Comparison of ENCODE assay signal across 2 cellular contexts in the genomic region with DNA sequence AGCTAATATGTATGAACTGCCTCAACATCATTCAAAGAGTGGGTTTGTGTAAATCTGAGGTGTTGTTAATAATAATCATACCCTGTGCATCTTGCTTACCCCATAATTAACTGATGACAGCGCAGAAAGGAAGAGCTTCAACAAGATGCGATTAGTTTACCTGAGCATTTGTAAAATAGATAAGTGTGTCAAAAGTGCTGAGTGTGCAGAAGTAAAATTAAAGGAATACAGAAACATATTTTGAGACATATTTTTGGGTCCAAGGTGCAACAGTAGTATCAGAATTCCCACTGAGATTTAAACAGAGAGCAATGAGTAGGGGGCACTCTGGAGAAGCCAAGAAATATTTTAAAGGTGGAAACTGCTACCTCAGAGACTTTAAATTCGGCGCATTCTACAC.
TF ChIP-seq lines count a peak whose summit lies in the region.

No MANE protein-coding gene starts in this region.

TF ChIP-seq in HepG2, 621 proteins besides CTCF, POLR2A, EP300 and RAD21:
- TF ChIP-seq MAFF (IDR thresholded peaks at IDR 0.05; ENCODE audit: low read depth, low read length) (peak; percentile 95), ZNF3 (CRISPR knock-in tag; IDR thresholded peaks at IDR 0.05) (no peak), MAFK (conservative IDR thresholded peaks at IDR 0.05 in 1 of 2, IDR thresholded peaks at IDR 0.05 in 1 of 2; ENCODE audit: low read length in 2 of 2) (peak; percentile 90 to 96), FUBP1 (CRISPR knock-in tag; IDR thresholded peaks at IDR 0.05; ENCODE audit: borderline replicate concordance) (no peak), CEBPB (IDR thresholded peaks at IDR 0.05; ENCODE audit: borderline replicate concordance, low read depth, low read length) (no peak)

TF ChIP-seq in K562, 482 proteins besides CTCF, POLR2A, EP300 and RAD21 (continues in another document):
- TF ChIP-seq KDM4B (IDR thresholded peaks at IDR 0.05; ENCODE audit: borderline replicate concordance in 2 of 2, low read depth in 1 of 2) (no peak), TCF7 (IDR thresholded peaks at IDR 0.05; ENCODE audit: borderline replicate concordance) (no peak), KAT2B (IDR thresholded peaks at IDR 0.05; ENCODE audit: low read depth, low read length) (no peak), PTRF (tag; IDR thresholded peaks at IDR 0.05) (no peak), MAFF (IDR thresholded peaks at IDR 0.05; ENCODE audit: low read length) (peak; percentile 82), RBM25 (IDR thresholded peaks at IDR 0.05; ENCODE audit: low read depth, low read length, severe bottlenecking) (no peak), ZNF316 (IDR thresholded peaks at IDR 0.05) (peak; percentile 79), KLF10 (CRISPR knock-in tag; IDR thresholded peaks at IDR 0.05) (no peak), COPS2 (conservative IDR thresholded peaks at IDR 0.05) (no peak), PRMT5 (CRISPR knock-in tag; IDR thresholded peaks at IDR 0.05) (no peak), PHF21A (IDR thresholded peaks at IDR 0.05; ENCODE audit: borderline replicate concordance, low read depth) (no peak), MAFK (IDR thresholded peaks at IDR 0.05; ENCODE audit: low read length) (peak; percentile 87), ZSCAN29 (IDR thresholded peaks at IDR 0.05) (no peak), STAT6 (CRISPR knock-in tag; IDR thresholded peaks at IDR 0.05) (no peak), RUNX1 (IDR thresholded peaks at IDR 0.05; ENCODE audit: low read depth) (no peak), XRCC5 (IDR thresholded peaks at IDR 0.05; ENCODE audit: low read depth, low read length) (no peak), TSC22D4 (tag; IDR thresholded peaks at IDR 0.05) (no peak), E2F3 (CRISPR knock-in tag; IDR thresholded peaks at IDR 0.05) (no peak), C11orf30 (IDR thresholded peaks at IDR 0.05; ENCODE audit: low read depth) (peak; percentile 57; the same call in 1 of the 2 replicates), U2AF2 (optimal IDR thresholded peaks at IDR 0.05; ENCODE audit: low read depth, low read length) (no peak), RFX7 (CRISPR knock-in tag; IDR thresholded peaks at IDR 0.05) (no peak), MTF1 (CRISPR knock-in tag; IDR thresholded peaks at IDR 0.05; ENCODE audit: borderline replicate concordance) (no peak), ZNF23 (CRISPR knock-in tag; IDR thresholded peaks at IDR 0.05) (no peak), ZNF408 (CRISPR knock-in tag; IDR thresholded peaks at IDR 0.05; ENCODE audit: low read depth) (no peak), HMBOX1 (IDR thresholded peaks at IDR 0.05) (no peak), MEF2D (tag; conservative IDR thresholded peaks at IDR 0.05; ENCODE audit: low read depth) (no peak), ELF1 (tag; IDR thresholded peaks at IDR 0.05) (no peak), MAFG (tag; conservative IDR thresholded peaks at IDR 0.05) (peak; percentile 80), ZKSCAN1 (IDR thresholded peaks at IDR 0.05; ENCODE audit: low read depth, low read length) (no peak), HMG20B (CRISPR knock-in tag; IDR thresholded peaks at IDR 0.05) (no peak), ZBTB5 (IDR thresholded peaks at IDR 0.05) (no peak)
- TF ChIP-seq, protein P1, sequence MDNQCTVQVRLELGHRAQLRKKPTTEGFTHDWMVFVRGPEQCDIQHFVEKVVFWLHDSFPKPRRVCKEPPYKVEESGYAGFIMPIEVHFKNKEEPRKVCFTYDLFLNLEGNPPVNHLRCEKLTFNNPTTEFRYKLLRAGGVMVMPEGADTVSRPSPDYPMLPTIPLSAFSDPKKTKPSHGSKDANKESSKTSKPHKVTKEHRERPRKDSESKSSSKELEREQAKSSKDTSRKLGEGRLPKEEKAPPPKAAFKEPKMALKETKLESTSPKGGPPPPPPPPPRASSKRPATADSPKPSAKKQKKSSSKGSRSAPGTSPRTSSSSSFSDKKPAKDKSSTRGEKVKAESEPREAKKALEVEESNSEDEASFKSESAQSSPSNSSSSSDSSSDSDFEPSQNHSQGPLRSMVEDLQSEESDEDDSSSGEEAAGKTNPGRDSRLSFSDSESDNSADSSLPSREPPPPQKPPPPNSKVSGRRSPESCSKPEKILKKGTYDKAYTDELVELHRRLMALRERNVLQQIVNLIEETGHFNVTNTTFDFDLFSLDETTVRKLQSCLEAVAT (IDR thresholded peaks at IDR 0.05), result no peak
- TF ChIP-seq, protein P2, sequence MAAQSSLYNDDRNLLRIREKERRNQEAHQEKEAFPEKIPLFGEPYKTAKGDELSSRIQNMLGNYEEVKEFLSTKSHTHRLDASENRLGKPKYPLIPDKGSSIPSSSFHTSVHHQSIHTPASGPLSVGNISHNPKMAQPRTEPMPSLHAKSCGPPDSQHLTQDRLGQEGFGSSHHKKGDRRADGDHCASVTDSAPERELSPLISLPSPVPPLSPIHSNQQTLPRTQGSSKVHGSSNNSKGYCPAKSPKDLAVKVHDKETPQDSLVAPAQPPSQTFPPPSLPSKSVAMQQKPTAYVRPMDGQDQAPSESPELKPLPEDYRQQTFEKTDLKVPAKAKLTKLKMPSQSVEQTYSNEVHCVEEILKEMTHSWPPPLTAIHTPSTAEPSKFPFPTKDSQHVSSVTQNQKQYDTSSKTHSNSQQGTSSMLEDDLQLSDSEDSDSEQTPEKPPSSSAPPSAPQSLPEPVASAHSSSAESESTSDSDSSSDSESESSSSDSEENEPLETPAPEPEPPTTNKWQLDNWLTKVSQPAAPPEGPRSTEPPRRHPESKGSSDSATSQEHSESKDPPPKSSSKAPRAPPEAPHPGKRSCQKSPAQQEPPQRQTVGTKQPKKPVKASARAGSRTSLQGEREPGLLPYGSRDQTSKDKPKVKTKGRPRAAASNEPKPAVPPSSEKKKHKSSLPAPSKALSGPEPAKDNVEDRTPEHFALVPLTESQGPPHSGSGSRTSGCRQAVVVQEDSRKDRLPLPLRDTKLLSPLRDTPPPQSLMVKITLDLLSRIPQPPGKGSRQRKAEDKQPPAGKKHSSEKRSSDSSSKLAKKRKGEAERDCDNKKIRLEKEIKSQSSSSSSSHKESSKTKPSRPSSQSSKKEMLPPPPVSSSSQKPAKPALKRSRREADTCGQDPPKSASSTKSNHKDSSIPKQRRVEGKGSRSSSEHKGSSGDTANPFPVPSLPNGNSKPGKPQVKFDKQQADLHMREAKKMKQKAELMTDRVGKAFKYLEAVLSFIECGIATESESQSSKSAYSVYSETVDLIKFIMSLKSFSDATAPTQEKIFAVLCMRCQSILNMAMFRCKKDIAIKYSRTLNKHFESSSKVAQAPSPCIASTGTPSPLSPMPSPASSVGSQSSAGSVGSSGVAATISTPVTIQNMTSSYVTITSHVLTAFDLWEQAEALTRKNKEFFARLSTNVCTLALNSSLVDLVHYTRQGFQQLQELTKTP (IDR thresholded peaks at IDR 0.05; ENCODE audit: low read depth in 1 of 2, partially characterized antibody in 2 of 2), result no peak
- TF ChIP-seq, protein P3, sequence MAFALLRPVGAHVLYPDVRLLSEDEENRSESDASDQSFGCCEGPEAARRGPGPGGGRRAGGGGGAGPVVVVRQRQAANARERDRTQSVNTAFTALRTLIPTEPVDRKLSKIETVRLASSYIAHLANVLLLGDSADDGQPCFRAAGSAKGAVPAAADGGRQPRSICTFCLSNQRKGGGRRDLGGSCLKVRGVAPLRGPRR (CRISPR knock-in tag; IDR thresholded peaks at IDR 0.05), result no peak
- TF ChIP-seq, protein P4, sequence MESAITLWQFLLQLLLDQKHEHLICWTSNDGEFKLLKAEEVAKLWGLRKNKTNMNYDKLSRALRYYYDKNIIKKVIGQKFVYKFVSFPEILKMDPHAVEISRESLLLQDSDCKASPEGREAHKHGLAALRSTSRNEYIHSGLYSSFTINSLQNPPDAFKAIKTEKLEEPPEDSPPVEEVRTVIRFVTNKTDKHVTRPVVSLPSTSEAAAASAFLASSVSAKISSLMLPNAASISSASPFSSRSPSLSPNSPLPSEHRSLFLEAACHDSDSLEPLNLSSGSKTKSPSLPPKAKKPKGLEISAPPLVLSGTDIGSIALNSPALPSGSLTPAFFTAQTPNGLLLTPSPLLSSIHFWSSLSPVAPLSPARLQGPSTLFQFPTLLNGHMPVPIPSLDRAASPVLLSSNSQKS (CRISPR knock-in tag; IDR thresholded peaks at IDR 0.05), result no peak
- TF ChIP-seq, protein P5, sequence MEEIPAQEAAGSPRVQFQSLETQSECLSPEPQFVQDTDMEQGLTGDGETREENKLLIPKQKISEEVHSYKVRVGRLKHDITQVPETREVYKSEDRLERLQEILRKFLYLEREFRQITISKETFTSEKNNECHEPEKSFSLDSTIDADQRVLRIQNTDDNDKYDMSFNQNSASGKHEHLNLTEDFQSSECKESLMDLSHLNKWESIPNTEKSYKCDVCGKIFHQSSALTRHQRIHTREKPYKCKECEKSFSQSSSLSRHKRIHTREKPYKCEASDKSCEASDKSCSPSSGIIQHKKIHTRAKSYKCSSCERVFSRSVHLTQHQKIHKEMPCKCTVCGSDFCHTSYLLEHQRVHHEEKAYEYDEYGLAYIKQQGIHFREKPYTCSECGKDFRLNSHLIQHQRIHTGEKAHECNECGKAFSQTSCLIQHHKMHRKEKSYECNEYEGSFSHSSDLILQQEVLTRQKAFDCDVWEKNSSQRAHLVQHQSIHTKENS (CRISPR knock-in tag; IDR thresholded peaks at IDR 0.05), result no peak
- TF ChIP-seq, protein P6, sequence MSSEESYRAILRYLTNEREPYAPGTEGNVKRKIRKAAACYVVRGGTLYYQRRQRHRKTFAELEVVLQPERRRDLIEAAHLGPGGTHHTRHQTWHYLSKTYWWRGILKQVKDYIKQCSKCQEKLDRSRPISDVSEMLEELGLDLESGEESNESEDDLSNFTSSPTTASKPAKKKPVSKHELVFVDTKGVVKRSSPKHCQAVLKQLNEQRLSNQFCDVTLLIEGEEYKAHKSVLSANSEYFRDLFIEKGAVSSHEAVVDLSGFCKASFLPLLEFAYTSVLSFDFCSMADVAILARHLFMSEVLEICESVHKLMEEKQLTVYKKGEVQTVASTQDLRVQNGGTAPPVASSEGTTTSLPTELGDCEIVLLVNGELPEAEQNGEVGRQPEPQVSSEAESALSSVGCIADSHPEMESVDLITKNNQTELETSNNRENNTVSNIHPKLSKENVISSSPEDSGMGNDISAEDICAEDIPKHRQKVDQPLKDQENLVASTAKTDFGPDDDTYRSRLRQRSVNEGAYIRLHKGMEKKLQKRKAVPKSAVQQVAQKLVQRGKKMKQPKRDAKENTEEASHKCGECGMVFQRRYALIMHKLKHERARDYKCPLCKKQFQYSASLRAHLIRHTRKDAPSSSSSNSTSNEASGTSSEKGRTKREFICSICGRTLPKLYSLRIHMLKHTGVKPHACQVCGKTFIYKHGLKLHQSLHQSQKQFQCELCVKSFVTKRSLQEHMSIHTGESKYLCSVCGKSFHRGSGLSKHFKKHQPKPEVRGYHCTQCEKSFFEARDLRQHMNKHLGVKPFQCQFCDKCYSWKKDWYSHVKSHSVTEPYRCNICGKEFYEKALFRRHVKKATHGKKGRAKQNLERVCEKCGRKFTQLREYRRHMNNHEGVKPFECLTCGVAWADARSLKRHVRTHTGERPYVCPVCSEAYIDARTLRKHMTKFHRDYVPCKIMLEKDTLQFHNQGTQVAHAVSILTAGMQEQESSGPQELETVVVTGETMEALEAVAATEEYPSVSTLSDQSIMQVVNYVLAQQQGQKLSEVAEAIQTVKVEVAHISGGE (CRISPR knock-in tag; IDR thresholded peaks at IDR 0.05), result no peak
- TF ChIP-seq, protein P7, sequence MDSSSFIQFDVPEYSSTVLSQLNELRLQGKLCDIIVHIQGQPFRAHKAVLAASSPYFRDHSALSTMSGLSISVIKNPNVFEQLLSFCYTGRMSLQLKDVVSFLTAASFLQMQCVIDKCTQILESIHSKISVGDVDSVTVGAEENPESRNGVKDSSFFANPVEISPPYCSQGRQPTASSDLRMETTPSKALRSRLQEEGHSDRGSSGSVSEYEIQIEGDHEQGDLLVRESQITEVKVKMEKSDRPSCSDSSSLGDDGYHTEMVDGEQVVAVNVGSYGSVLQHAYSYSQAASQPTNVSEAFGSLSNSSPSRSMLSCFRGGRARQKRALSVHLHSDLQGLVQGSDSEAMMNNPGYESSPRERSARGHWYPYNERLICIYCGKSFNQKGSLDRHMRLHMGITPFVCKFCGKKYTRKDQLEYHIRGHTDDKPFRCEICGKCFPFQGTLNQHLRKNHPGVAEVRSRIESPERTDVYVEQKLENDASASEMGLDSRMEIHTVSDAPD (CRISPR knock-in tag; IDR thresholded peaks at IDR 0.05), result no peak
